In genomic region chr1:81545734-81546133, GRCh38 we compare ENCODE assay signal across 21 cellular contexts.
DNase-seq lines count a peak whose midpoint lies in the region; ATAC-seq and TF ChIP-seq lines count a peak whose summit lies in the region.
"Had no signal": no experiment of that assay in that cellular context is flagged by ENCODE, and none has a peak within 500 bp of the region (broad histone marks: within the 10 kb centered on the region; RNA-seq: fewer than 3 reads in every experiment).

No MANE protein-coding gene starts in this region.

- peak overlapping the region; percentile 77 for H4K91ac ChIP-seq in trophoblast cell (ENCODE audit: low read depth, low read length)

- H2AFZ ChIP-seq in hepatocyte (no peak overlapping the region), trophoblast cell (ENCODE audit: insufficient read depth, low read length, poor library complexity) (no peak overlapping the region)

- POLR2A ChIA-PET in WTC11 (lab: Charles Lee) (no interaction called here), A673 (lab: Charles Lee; ENCODE audit: low non-redundant PET) (no interaction called here)
- POLR2A ChIA-PET in activated CD8-positive, alpha-beta T cell treated with anti-CD3 and anti-CD28 coated beads, Interleukin-2, amount 10 ng/mL, durations not matched to agents 7 days and 5 days (lab: Charles Lee), result no interaction called here

- TF ChIP-seq CTCF in left ventricle myocardium inferior (IDR thresholded peaks at IDR 0.05; ENCODE audit: borderline replicate concordance) (no peak), WTC11 (IDR thresholded peaks at IDR 0.05) (no peak), hepatocyte (IDR thresholded peaks at IDR 0.05; ENCODE audit: poor library complexity) (no peak), A673 (conservative IDR thresholded peaks at IDR 0.05; ENCODE audit: low read depth, low read length) (no peak)

- BruUV-seq in A673 (replicated peaks; lab: Mats Ljungman, UMichigan), result no TSS peak

- H3K27ac ChIP-seq in left ventricle myocardium inferior (replicated peaks) (no peak overlapping the region), hepatocyte (no peak overlapping the region), trophoblast cell (ENCODE audit: low read depth, low read length) (no peak overlapping the region), A673 (ENCODE audit: low read depth, low read length, poor library complexity, severe bottlenecking) (no peak overlapping the region)
- H3K27ac ChIP-seq: 22Rv1; BLaER1 treated with 17β-estradiol and CSF1 and Interleukin-3, amounts not matched to agents 10 nM and 100 nM had no signal

- H3K23ac ChIP-seq in trophoblast cell (ENCODE audit: low read length), result no peak overlapping the region

- H2BK12ac ChIP-seq in trophoblast cell (ENCODE audit: low read length), result peak overlapping the region; percentile 98

- no peak overlapping the region for H3K4ac ChIP-seq in trophoblast cell (ENCODE audit: low read depth, low read length)

- no peaks in the 10 kb centered on the region for H3K36me3 ChIP-seq in left ventricle myocardium inferior
- H3K36me3 ChIP-seq in hepatocyte (replicated peaks; ENCODE audit: insufficient read depth, low read depth), result no peaks in the 10 kb centered on the region
- no peaks in the 10 kb centered on the region for H3K36me3 ChIP-seq in trophoblast cell (ENCODE audit: control insufficient read depth in 1 of 2, insufficient read depth in 2 of 2, low read length in 2 of 2)
- H3K36me3 ChIP-seq in A673 (ENCODE audit: insufficient read depth, low read length, poor library complexity, severe bottlenecking), result no peaks in the 10 kb centered on the region
- H3K36me3 ChIP-seq: BE2C; BLaER1 treated with 17β-estradiol and CSF1 and Interleukin-3, amounts not matched to agents 10 nM and 100 nM had no signal

- H3K36me3 Mint-ChIP-seq in WTC11, result no peaks in the 10 kb centered on the region
- H3K36me3 Mint-ChIP-seq in activated CD8-positive, alpha-beta T cell treated with anti-CD3 and anti-CD28 coated beads, Interleukin-2, amount 10 ng/mL, durations not matched to agents 7 days and 5 days (ENCODE audit: low read depth), result no peaks in the 10 kb centered on the region
- H3K36me3 Mint-ChIP-seq: CD14-positive monocyte; CD8-positive, alpha-beta memory T cell had no signal

- H3K4me2 ChIP-seq in hepatocyte (no peak overlapping the region), trophoblast cell (ENCODE audit: low read length) (no peak overlapping the region)
- H3K4me2 ChIP-seq: BLaER1 treated with 17β-estradiol and CSF1 and Interleukin-3, amounts not matched to agents 10 nM and 100 nM had no signal

- no peaks in the 10 kb centered on the region for H4K20me1 ChIP-seq in hepatocyte (ENCODE audit: insufficient read depth, poor library complexity, severe bottlenecking)
- H4K20me1 ChIP-seq: BLaER1 treated with 17β-estradiol and CSF1 and Interleukin-3, amounts not matched to agents 10 nM and 100 nM had no signal

- no peaks in the 10 kb centered on the region for H3K9me3 ChIP-seq in left ventricle myocardium inferior (replicated peaks)
- no peaks in the 10 kb centered on the region for H3K9me3 ChIP-seq in hepatocyte (ENCODE audit: low read depth)
- no peaks in the 10 kb centered on the region for H3K9me3 ChIP-seq in trophoblast cell (ENCODE audit: insufficient read depth, low read depth, low read length)
- no peaks in the 10 kb centered on the region for H3K9me3 ChIP-seq in A673 (ENCODE audit: low read depth, low read length, poor library complexity, severe bottlenecking)
- H3K9me3 ChIP-seq: BE2C; BLaER1 treated with 17β-estradiol and CSF1 and Interleukin-3, amounts not matched to agents 10 nM and 100 nM had no signal

- H3K27ac Mint-ChIP-seq in WTC11, result no peak overlapping the region
- H3K27ac Mint-ChIP-seq in activated CD8-positive, alpha-beta T cell treated with anti-CD3 and anti-CD28 coated beads, Interleukin-2, amount 10 ng/mL, durations not matched to agents 7 days and 5 days, result no peak overlapping the region
- H3K27ac Mint-ChIP-seq: CD14-positive monocyte; CD4-positive, alpha-beta T cell; CD8-positive, alpha-beta memory T cell had no signal

- H3K79me1 ChIP-seq in trophoblast cell (ENCODE audit: low read length), result peaks cover 11% of the 10 kb centered on the region

- no peak overlapping the region for H3K4me3 Mint-ChIP-seq in WTC11
- H3K4me3 Mint-ChIP-seq in activated CD8-positive, alpha-beta T cell treated with anti-CD3 and anti-CD28 coated beads, Interleukin-2, amount 10 ng/mL, durations not matched to agents 7 days and 5 days, result no peak overlapping the region
- H3K4me3 Mint-ChIP-seq: CD14-positive monocyte; CD4-positive, alpha-beta T cell; CD8-positive, alpha-beta memory T cell had no signal

- no peaks in the 10 kb centered on the region for H3K9me2 ChIP-seq in hepatocyte (replicated peaks; ENCODE audit: insufficient read depth)

- no peak overlapping the region for H4K12ac ChIP-seq in trophoblast cell (ENCODE audit: low read depth, low read length)

- no peak overlapping the region for H3K9ac ChIP-seq in trophoblast cell (ENCODE audit: low read length)
- H3K9ac ChIP-seq: BLaER1 treated with 17β-estradiol and CSF1 and Interleukin-3, amounts not matched to agents 10 nM and 100 nM had no signal

- H3K4me1 Mint-ChIP-seq in WTC11, result peaks cover 72% of the 10 kb centered on the region
- no peaks in the 10 kb centered on the region for H3K4me1 Mint-ChIP-seq in activated CD8-positive, alpha-beta T cell treated with anti-CD3 and anti-CD28 coated beads, Interleukin-2, amount 10 ng/mL, durations not matched to agents 7 days and 5 days (ENCODE audit: low read depth)
- H3K4me1 Mint-ChIP-seq: CD14-positive monocyte; CD8-positive, alpha-beta memory T cell had no signal

- CTCF ChIA-PET in WTC11 (lab: Charles Lee), result interaction anchor here (0.8 kb wide), 1 partner anchor 131 kb away, joined by 3 read pairs; no protein-coding TSS in a partner anchor
- CTCF ChIA-PET in activated CD8-positive, alpha-beta T cell treated with anti-CD3 and anti-CD28 coated beads, Interleukin-2, amount 10 ng/mL, durations not matched to agents 7 days and 5 days (lab: Charles Lee), result no interaction called here
- CTCF ChIA-PET in A673 (lab: Charles Lee), result no interaction called here

- peak overlapping the region; percentile 100 for H2AK5ac ChIP-seq in trophoblast cell (ENCODE audit: low read length)

- H3K79me2 ChIP-seq in hepatocyte (no peaks in the 10 kb centered on the region), trophoblast cell (ENCODE audit: control insufficient read depth, insufficient read depth, low read length, poor library complexity) (peaks cover 2% of the 10 kb centered on the region)

- peak overlapping the region; percentile 78 for H3K18ac ChIP-seq in trophoblast cell (ENCODE audit: low read length)

- H3K4me3 ChIP-seq in left ventricle myocardium inferior (no peak overlapping the region), hepatocyte (no peak overlapping the region), trophoblast cell (ENCODE audit: low read depth, low read length) (no peak overlapping the region), A673 (ENCODE audit: low read depth, low read length, poor library complexity, severe bottlenecking) (no peak overlapping the region)
- H3K4me3 ChIP-seq: BLaER1 treated with 17β-estradiol and CSF1 and Interleukin-3, amounts not matched to agents 10 nM and 100 nM had no signal

- H2BK120ac ChIP-seq in trophoblast cell (ENCODE audit: insufficient read depth, low read length, poor library complexity), result peak overlapping the region; percentile 80

- peak overlapping the region; percentile 79 for H4K8ac ChIP-seq in trophoblast cell (ENCODE audit: low read depth, low read length)

- no peaks in the 10 kb centered on the region for H3K27me3 Mint-ChIP-seq in WTC11 (ENCODE audit: low read depth)
- no peaks in the 10 kb centered on the region for H3K27me3 Mint-ChIP-seq in activated CD8-positive, alpha-beta T cell treated with anti-CD3 and anti-CD28 coated beads, Interleukin-2, amount 10 ng/mL, durations not matched to agents 7 days and 5 days (ENCODE audit: low read depth)
- H3K27me3 Mint-ChIP-seq: CD4-positive, alpha-beta T cell; CD8-positive, alpha-beta memory T cell had no signal

- H3K9me3 Mint-ChIP-seq in WTC11, result no peaks in the 10 kb centered on the region
- no peaks in the 10 kb centered on the region for H3K9me3 Mint-ChIP-seq in activated CD8-positive, alpha-beta T cell treated with anti-CD3 and anti-CD28 coated beads, Interleukin-2, amount 10 ng/mL, durations not matched to agents 7 days and 5 days (ENCODE audit: insufficient read depth)
- H3K9me3 Mint-ChIP-seq: CD4-positive, alpha-beta T cell had no signal

- intact Hi-C loops in left cardiac atrium (cut with DNase I) (no loop called here), left ventricle myocardium inferior (cut with micrococcal nuclease) (loop anchor here (10.0 kb wide), 1 partner anchor 131 kb away; no protein-coding TSS in a partner anchor), A673 (cut with micrococcal nuclease; ENCODE audit: unreplicated experiment) (loop anchor here (5.0 to 10.0 kb wide), 2 partner anchors 217 to 241 kb away; no protein-coding TSS in a partner anchor)

- 56% methylated on average over 6 of the region's 6 CpGs for WGBS in hepatocyte (ENCODE audit: low lambda C conversion rate, missing lambda C conversion rate)
- no CpG with 5 or more reads among the region's 6 CpGs for WGBS in trophoblast cell (ENCODE audit: extremely low coverage, insufficient coverage, insufficient read length)

- H3K14ac ChIP-seq in trophoblast cell (ENCODE audit: low read length), result peak overlapping the region; percentile 87

- H3K27me3 ChIP-seq in left ventricle myocardium inferior (ENCODE audit: low read depth) (no peaks in the 10 kb centered on the region), hepatocyte (no peaks in the 10 kb centered on the region), trophoblast cell (ENCODE audit: insufficient read depth, low read length) (no peaks in the 10 kb centered on the region), A673 (replicated peaks; ENCODE audit: insufficient read depth, low read depth, low read length, poor library complexity) (no peaks in the 10 kb centered on the region)
- H3K27me3 ChIP-seq: BE2C; BLaER1 treated with 17β-estradiol and CSF1 and Interleukin-3, amounts not matched to agents 10 nM and 100 nM had no signal

- DNase-seq in left cardiac atrium (no peak), left ventricle myocardium inferior (no peak), WTC11 (ENCODE audit: low spot score) (no peak), hepatocyte (ENCODE audit: low spot score) (peak; percentile 15), trophoblast cell (no peak), A673 (ENCODE audit: low spot score) (no peak)
- DNase-seq in activated CD8-positive, alpha-beta T cell treated with anti-CD3 and anti-CD28 coated beads, Interleukin-2, amount 10 ng/mL, durations not matched to agents 7 days and 5 days, result no peak
- DNase-seq: ACHN; AML-193; BE2C; CD4-positive, alpha-beta T cell; CD8-positive, alpha-beta memory T cell; DMS 273 treated with DMSO at 0.1 percent for 48 hours; DMS79 treated with DMSO at 0.1 percent for 48 hours; GOT3; H7 had no signal

- ATAC-seq in left cardiac atrium (peak; percentile 49 to 70), WTC11 (no peak), GM18502 (IDR thresholded peaks at IDR 0.05; ENCODE audit: poor library complexity, unreplicated experiment) (no peak)
- no peak for ATAC-seq in activated CD8-positive, alpha-beta T cell treated with anti-CD3 and anti-CD28 coated beads, Interleukin-2, amount 10 ng/mL, durations not matched to agents 7 days and 5 days
- ATAC-seq: HCT116 had no signal

- H3K4me1 ChIP-seq in left ventricle myocardium inferior (peaks cover 15% of the 10 kb centered on the region), hepatocyte (ENCODE audit: insufficient read depth) (peaks cover 9% of the 10 kb centered on the region), trophoblast cell (ENCODE audit: control insufficient read depth in 1 of 2, insufficient read depth in 2 of 2, low read length in 2 of 2) (peaks cover 7 to 9% of the 10 kb centered on the region in 2 experiments), A673 (ENCODE audit: insufficient read depth, low read length, poor library complexity, severe bottlenecking) (peaks cover 5% of the 10 kb centered on the region)
- H3K4me1 ChIP-seq: BE2C had no signal

- peak overlapping the region; percentile 68 for H2BK5ac ChIP-seq in trophoblast cell (ENCODE audit: low read depth, low read length, poor library complexity)

Comparison
In these comparisons a context has a peak if more than half of its experiments do, and no peak if none do; other contexts are left out.
1. intact Hi-C loops: an anchor here in left ventricle myocardium inferior (10.0 kb wide) and A673 (5.0 to 10.0 kb wide); none called in left cardiac atrium.
2. ATAC-seq: peak in left cardiac atrium (2 of 2); none in WTC11 (single experiment), GM18502 (single experiment) and activated CD8-positive, alpha-beta T cell treated with anti-CD3 and anti-CD28 coated beads, Interleukin-2, amount 10 ng/mL, durations not matched to agents 7 days and 5 days (single experiment).